18 cellular contexts compared by ENCODE assay signal in the genomic region with DNA sequence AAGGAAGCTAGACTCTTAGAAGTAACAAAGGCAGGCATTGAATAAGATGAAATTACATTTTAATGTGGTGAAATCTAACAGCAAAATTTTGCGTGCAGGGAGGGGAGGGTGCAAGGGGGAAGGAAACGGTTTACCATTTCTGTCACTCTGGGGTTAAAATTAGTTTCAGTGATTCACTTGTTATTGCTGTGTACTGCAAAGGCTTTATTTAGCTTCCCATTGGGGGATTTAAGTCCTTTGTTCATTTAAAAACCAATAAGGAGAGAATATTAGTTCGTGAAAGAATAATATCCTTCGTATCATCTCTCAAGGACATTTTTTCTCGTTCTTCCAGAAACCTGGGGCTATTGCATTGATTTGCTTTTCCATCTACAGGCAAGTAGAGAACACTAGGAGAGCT.
"Had no signal": no experiment of that assay in that cellular context is flagged by ENCODE, and none has a peak within 500 bp of the region (broad histone marks: within the 10 kb centered on the region; RNA-seq: fewer than 3 reads in every experiment).

No MANE protein-coding gene starts in this region.

- H3K4me1 ChIP-seq: pancreas, tibial artery had no signal

- H3K27ac Mint-ChIP-seq: activated B cell treated with CpG ODN at 0.5 μM for 24 hours; activated CD4-positive, alpha-beta T cell treated with anti-CD3 and anti-CD28 coated beads, Interleukin-2, amount 10 ng/mL, durations not matched to agents 24 days and 14 days; activated naive CD8-positive, alpha-beta T cell; nephron progenitor cell; stimulated activated naive B cell treated with anti-CD40 and anti-IgM and Interleukin-4, amounts not matched to agents 10 μg/mL and 1 μg/mL and 100 μg/mL, for 72 hours; T-helper 17 cell had no signal

- H3K27ac ChIP-seq: pancreas, tibial artery had no signal

- H3K27me3 Mint-ChIP-seq: activated B cell treated with CpG ODN at 0.5 μM for 24 hours; activated CD4-positive, alpha-beta T cell treated with anti-CD3 and anti-CD28 coated beads, Interleukin-2, amount 10 ng/mL, durations not matched to agents 24 days and 14 days; stimulated activated naive B cell treated with anti-CD40 and anti-IgM and Interleukin-4, amounts not matched to agents 10 μg/mL and 1 μg/mL and 100 μg/mL, for 72 hours had no signal

- H3K36me3 ChIP-seq: pancreas, tibial artery had no signal

- H3K36me3 Mint-ChIP-seq: activated naive CD8-positive, alpha-beta T cell; stimulated activated naive B cell treated with anti-CD40 and anti-IgM and Interleukin-4, amounts not matched to agents 10 μg/mL and 1 μg/mL and 100 μg/mL, for 72 hours had no signal

- H3K4me3 ChIP-seq: pancreas, tibial artery had no signal

- H3K27me3 ChIP-seq: pancreas, tibial artery had no signal

- H3K4me3 Mint-ChIP-seq: activated B cell treated with CpG ODN at 0.5 μM for 24 hours; activated CD4-positive, alpha-beta T cell treated with anti-CD3 and anti-CD28 coated beads, Interleukin-2, amount 10 ng/mL, durations not matched to agents 24 days and 14 days; activated naive CD8-positive, alpha-beta T cell; nephron progenitor cell; stimulated activated naive B cell treated with anti-CD40 and anti-IgM and Interleukin-4, amounts not matched to agents 10 μg/mL and 1 μg/mL and 100 μg/mL, for 72 hours; T-helper 17 cell had no signal

- H3K4me1 Mint-ChIP-seq: activated B cell treated with CpG ODN at 0.5 μM for 24 hours; activated CD4-positive, alpha-beta T cell treated with anti-CD3 and anti-CD28 coated beads, Interleukin-2, amount 10 ng/mL, durations not matched to agents 24 days and 14 days; nephron progenitor cell; stimulated activated naive B cell treated with anti-CD40 and anti-IgM and Interleukin-4, amounts not matched to agents 10 μg/mL and 1 μg/mL and 100 μg/mL, for 72 hours; T-helper 17 cell had no signal

- ATAC-seq: left ventricle myocardium superior; pancreas; stimulated activated naive B cell treated with anti-CD40 and anti-IgM and Interleukin-4, amounts not matched to agents 10 μg/mL and 1 μg/mL and 100 μg/mL, for 72 hours; T-helper 17 cell had no signal

- H3K9me3 Mint-ChIP-seq: activated B cell treated with CpG ODN at 0.5 μM for 24 hours; activated CD4-positive, alpha-beta T cell treated with anti-CD3 and anti-CD28 coated beads, Interleukin-2, amount 10 ng/mL, durations not matched to agents 24 days and 14 days; nephron progenitor cell; stimulated activated naive B cell treated with anti-CD40 and anti-IgM and Interleukin-4, amounts not matched to agents 10 μg/mL and 1 μg/mL and 100 μg/mL, for 72 hours had no signal

- DNase-seq: activated B cell treated with CpG ODN at 0.5 μM for 24 hours; activated CD4-positive, alpha-beta T cell treated with anti-CD3 and anti-CD28 coated beads, Interleukin-2, amount 10 ng/mL, durations not matched to agents 24 days and 14 days; activated CD8-positive, alpha-beta memory T cell treated with anti-CD3 and anti-CD28 coated beads for 24 hours; activated gamma-delta T cell treated with Interleukin-2 at 50 U/mL for 16 hours; amygdala; cerebellar nuclear complex; effector memory CD4-positive, alpha-beta T cell; head of caudate nucleus; kidney glomerular epithelial cell; left ventricle myocardium superior; nephron progenitor cell; pancreas; stimulated activated CD4-positive, alpha-beta T cell treated with anti-CD3 and anti-CD28 coated beads, Interleukin-15, amount 100 ng/mL, for 24 hours; stimulated activated CD4-positive, alpha-beta T cell treated with anti-CD3 and anti-CD28 coated beads, Interleukin-4, amount 100 ng/mL, for 1 hour; stimulated activated naive B cell treated with anti-CD40 and anti-IgM and Interleukin-4, amounts not matched to agents 10 μg/mL and 1 μg/mL and 100 μg/mL, for 72 hours; T-helper 17 cell; tibial artery had no signal

- H3K9me3 ChIP-seq: pancreas, tibial artery had no signal
